8 cellular contexts compared by ENCODE assay signal in genomic region chr16:84599528-84600202, GRCh38. TPM values are rescaled to one million over a fixed set of nuclear protein-coding genes. Genes with fewer than 3 reads are reported as not detected.
DNase-seq lines count a peak whose midpoint lies in the region; ATAC-seq lines count a peak whose summit lies in the region.

No MANE protein-coding gene starts in this region.

- no peaks in the 10 kb centered on the region for H3K9me3 Mint-ChIP-seq in activated CD4-positive, alpha-beta T cell treated with anti-CD3 and anti-CD28 coated beads for 36 hours (ENCODE audit: low read depth)
- no peaks in the 10 kb centered on the region for H3K9me3 Mint-ChIP-seq in IgD-negative memory B cell

- intact Hi-C loops in activated CD4-positive, alpha-beta T cell treated with anti-CD3 and anti-CD28 coated beads for 36 hours (cut with DNase I, micrococcal nuclease): loop anchor here (1.0 to 2.0 kb wide), 10 partner anchors 9 to 956 kb away; partner anchors contain the start of genes COTL1 (in 1 of the 2), KLHL36 (in 1 of the 2) and MEAK7 (in 1 of the 2)

- H3K27ac Mint-ChIP-seq in activated CD4-positive, alpha-beta T cell treated with anti-CD3 and anti-CD28 coated beads for 36 hours: peak overlapping the region; percentile 97
- peak overlapping the region; percentile 95 to 98 (median 96) for H3K27ac Mint-ChIP-seq in IgD-negative memory B cell

- POLR2A ChIA-PET in activated CD4-positive, alpha-beta T cell treated with anti-CD3 and anti-CD28 coated beads for 36 hours (lab: Charles Lee): interaction anchor here (0.6 to 2.7 kb wide), 9 partner anchors 9 to 162 kb away, joined by 3 to 21 read pairs (median 5); partner anchors contain the start of gene COTL1

- no peaks in the 10 kb centered on the region for H3K27me3 Mint-ChIP-seq in activated CD4-positive, alpha-beta T cell treated with anti-CD3 and anti-CD28 coated beads for 36 hours
- peaks cover 1% of the 10 kb centered on the region for H3K27me3 Mint-ChIP-seq in IgD-negative memory B cell

- peak overlapping the region; percentile 74 for H3K4me3 Mint-ChIP-seq in activated CD4-positive, alpha-beta T cell treated with anti-CD3 and anti-CD28 coated beads for 36 hours
- peak overlapping the region; percentile 82 to 94 (median 90) for H3K4me3 Mint-ChIP-seq in IgD-negative memory B cell

- peak; percentile 90 for DNase-seq in activated CD4-positive, alpha-beta T cell treated with anti-CD3 and anti-CD28 coated beads for 36 hours
- no peak for DNase-seq in activated CD4-positive, alpha-beta T cell treated with anti-CD3 and anti-CD28 coated beads, Interleukin-2, amount 50 U/mL, for 1 hour
- DNase-seq in ecto neural progenitor cell (ENCODE audit: low spot score) (peak; percentile 85), medulla oblongata (ENCODE audit: extremely low spot score) (peak; percentile 85), HK-2 (ENCODE audit: unreplicated experiment) (no peak)
- peak; percentile 43 to 54 (median 50) for DNase-seq in stimulated activated CD4-positive, alpha-beta T cell treated with anti-CD3 and anti-CD28 coated beads, TNF-alpha, amount 100 ng/mL, for 4 hours (ENCODE audit: low read depth in 3 of 3)

- H3K4me1 Mint-ChIP-seq in activated CD4-positive, alpha-beta T cell treated with anti-CD3 and anti-CD28 coated beads for 36 hours: peaks cover 94% of the 10 kb centered on the region
- peaks cover 45 to 67% (median 64%) of the 10 kb centered on the region in 3 donors for H3K4me1 Mint-ChIP-seq in IgD-negative memory B cell

- peaks cover 26% of the 10 kb centered on the region for H3K36me3 Mint-ChIP-seq in activated CD4-positive, alpha-beta T cell treated with anti-CD3 and anti-CD28 coated beads for 36 hours (ENCODE audit: low read depth)
- H3K36me3 Mint-ChIP-seq in IgD-negative memory B cell: peaks cover 10% of the 10 kb centered on the region

- ATAC-seq in activated CD4-positive, alpha-beta T cell treated with anti-CD3 and anti-CD28 coated beads for 36 hours: peak; percentile 58
- peak; percentile 55 to 71 for ATAC-seq in activated CD4-positive, CD25-positive, alpha-beta regulatory T cell treated with anti-CD3 and anti-CD28 coated beads, Interleukin-2, amount 50 U/mL, for 24 hours

- CTCF ChIA-PET in activated CD4-positive, alpha-beta T cell treated with anti-CD3 and anti-CD28 coated beads for 36 hours (lab: Charles Lee): interaction anchor here (0.6 to 8.3 kb wide), 11 partner anchors 10 to 154 kb away, joined by 3 to 87 read pairs (median 5); partner anchors contain the start of genes COTL1 and KLHL36

RNA-seq across cellular contexts. Expression of gene COTL1, which starts 18.2 kb away (rescaled TPM):
- total RNA-seq in activated CD4-positive, alpha-beta T cell treated with anti-CD3 and anti-CD28 coated beads for 36 hours: 100 to 1,000 TPM; 353 to 384 TPM
- 725 TPM for polyA plus RNA-seq in IgD-negative memory B cell

RNA-seq across cellular contexts. Expression of gene KLHL36, which starts 48.6 kb away (rescaled TPM):
- total RNA-seq in activated CD4-positive, alpha-beta T cell treated with anti-CD3 and anti-CD28 coated beads for 36 hours: 10 to 100 TPM; 31.1 to 43.2 TPM
- 34.1 TPM for polyA plus RNA-seq in IgD-negative memory B cell

Comparison
In these comparisons a context has a peak if more than half of its experiments do, and no peak if none do; other contexts are left out.
1. DNase-seq: peak in activated CD4-positive, alpha-beta T cell treated with anti-CD3 and anti-CD28 coated beads for 36 hours (single experiment), ecto neural progenitor cell (single experiment), medulla oblongata (single experiment) and stimulated activated CD4-positive, alpha-beta T cell treated with anti-CD3 and anti-CD28 coated beads, TNF-alpha, amount 100 ng/mL, for 4 hours (3 of 3); none in activated CD4-positive, alpha-beta T cell treated with anti-CD3 and anti-CD28 coated beads, Interleukin-2, amount 50 U/mL, for 1 hour (single experiment) and HK-2 (single experiment).